1 cellular context compared by ENCODE assay signal in the genomic region with DNA sequence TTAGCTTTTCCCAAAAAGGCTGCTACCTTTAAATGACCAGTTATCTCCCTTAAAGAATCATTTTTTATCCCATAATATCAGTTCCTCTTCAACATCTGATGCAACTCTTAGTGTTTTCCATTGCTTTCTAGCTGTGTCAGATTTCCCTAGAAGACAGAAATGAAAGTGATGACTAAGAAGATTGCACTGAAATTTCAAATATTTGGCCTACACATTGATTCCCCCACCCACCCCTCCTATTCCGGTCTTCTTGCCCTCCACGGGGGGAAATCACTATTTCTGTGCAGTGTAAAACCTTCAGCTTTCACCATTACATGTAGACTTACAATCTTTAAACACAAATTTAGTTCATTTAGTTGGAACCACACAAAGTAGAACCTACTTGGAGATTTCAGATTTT.
TF ChIP-seq lines count a peak whose summit lies in the region.

No MANE protein-coding gene starts in this region.

TF ChIP-seq in K562, 482 proteins besides CTCF, POLR2A, EP300 and RAD21 (continued from another document and continues in another):
- no peak for TF ChIP-seq ZNF785 (CRISPR knock-in tag; IDR thresholded peaks at IDR 0.05)
- TF ChIP-seq, protein P1, sequence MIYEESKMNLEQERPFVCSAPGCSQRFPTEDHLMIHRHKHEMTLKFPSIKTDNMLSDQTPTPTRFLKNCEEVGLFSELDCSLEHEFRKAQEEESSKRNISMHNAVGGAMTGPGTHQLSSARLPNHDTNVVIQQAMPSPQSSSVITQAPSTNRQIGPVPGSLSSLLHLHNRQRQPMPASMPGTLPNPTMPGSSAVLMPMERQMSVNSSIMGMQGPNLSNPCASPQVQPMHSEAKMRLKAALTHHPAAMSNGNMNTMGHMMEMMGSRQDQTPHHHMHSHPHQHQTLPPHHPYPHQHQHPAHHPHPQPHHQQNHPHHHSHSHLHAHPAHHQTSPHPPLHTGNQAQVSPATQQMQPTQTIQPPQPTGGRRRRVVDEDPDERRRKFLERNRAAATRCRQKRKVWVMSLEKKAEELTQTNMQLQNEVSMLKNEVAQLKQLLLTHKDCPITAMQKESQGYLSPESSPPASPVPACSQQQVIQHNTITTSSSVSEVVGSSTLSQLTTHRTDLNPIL (CRISPR knock-in tag; IDR thresholded peaks at IDR 0.05): no peak
- TF ChIP-seq RFX5 (IDR thresholded peaks at IDR 0.05; ENCODE audit: low read depth, low read length): no peak
- TF ChIP-seq, protein P2, sequence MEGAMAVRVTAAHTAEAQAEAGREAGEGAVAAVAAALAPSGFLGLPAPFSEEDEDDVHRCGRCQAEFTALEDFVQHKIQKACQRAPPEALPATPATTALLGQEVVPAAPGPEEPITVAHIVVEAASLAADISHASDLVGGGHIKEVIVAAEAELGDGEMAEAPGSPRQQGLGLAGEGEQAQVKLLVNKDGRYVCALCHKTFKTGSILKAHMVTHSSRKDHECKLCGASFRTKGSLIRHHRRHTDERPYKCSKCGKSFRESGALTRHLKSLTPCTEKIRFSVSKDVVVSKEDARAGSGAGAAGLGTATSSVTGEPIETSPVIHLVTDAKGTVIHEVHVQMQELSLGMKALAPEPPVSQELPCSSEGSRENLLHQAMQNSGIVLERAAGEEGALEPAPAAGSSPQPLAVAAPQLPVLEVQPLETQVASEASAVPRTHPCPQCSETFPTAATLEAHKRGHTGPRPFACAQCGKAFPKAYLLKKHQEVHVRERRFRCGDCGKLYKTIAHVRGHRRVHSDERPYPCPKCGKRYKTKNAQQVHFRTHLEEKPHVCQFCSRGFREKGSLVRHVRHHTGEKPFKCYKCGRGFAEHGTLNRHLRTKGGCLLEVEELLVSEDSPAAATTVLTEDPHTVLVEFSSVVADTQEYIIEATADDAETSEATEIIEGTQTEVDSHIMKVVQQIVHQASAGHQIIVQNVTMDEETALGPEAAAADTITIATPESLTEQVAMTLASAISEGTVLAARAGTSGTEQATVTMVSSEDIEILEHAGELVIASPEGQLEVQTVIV (CRISPR knock-in tag; IDR thresholded peaks at IDR 0.05; ENCODE audit: borderline replicate concordance): no peak
- no peak for TF ChIP-seq TEAD2 (tag; IDR thresholded peaks at IDR 0.05)
- TF ChIP-seq BACH1 (tag; IDR thresholded peaks at IDR 0.05): peak; percentile 84; the same call in 1 of the 2 replicates
- no peak for TF ChIP-seq FOXJ3 (CRISPR knock-in tag; IDR thresholded peaks at IDR 0.05)
- no peak for TF ChIP-seq BCOR (IDR thresholded peaks at IDR 0.05)
- no peak for TF ChIP-seq KLF16 (IDR thresholded peaks at IDR 0.05)
- TF ChIP-seq MCM5 (IDR thresholded peaks at IDR 0.05; ENCODE audit: low read depth): no peak
- no peak for TF ChIP-seq SOX6 (IDR thresholded peaks at IDR 0.05)
- peak; percentile 31; the same call in 1 of the 2 replicates for TF ChIP-seq JUND (IDR thresholded peaks at IDR 0.05; ENCODE audit: borderline replicate concordance, low read depth, low read length)
- TF ChIP-seq JUND (tag; IDR thresholded peaks at IDR 0.05; ENCODE audit: borderline replicate concordance, low read depth, low read length): no peak
- TF ChIP-seq ELF4 (CRISPR knock-in tag; IDR thresholded peaks at IDR 0.05): no peak
- no peak for TF ChIP-seq HCFC1 (IDR thresholded peaks at IDR 0.05; ENCODE audit: low read depth, low read length)
- TF ChIP-seq, protein P3, sequence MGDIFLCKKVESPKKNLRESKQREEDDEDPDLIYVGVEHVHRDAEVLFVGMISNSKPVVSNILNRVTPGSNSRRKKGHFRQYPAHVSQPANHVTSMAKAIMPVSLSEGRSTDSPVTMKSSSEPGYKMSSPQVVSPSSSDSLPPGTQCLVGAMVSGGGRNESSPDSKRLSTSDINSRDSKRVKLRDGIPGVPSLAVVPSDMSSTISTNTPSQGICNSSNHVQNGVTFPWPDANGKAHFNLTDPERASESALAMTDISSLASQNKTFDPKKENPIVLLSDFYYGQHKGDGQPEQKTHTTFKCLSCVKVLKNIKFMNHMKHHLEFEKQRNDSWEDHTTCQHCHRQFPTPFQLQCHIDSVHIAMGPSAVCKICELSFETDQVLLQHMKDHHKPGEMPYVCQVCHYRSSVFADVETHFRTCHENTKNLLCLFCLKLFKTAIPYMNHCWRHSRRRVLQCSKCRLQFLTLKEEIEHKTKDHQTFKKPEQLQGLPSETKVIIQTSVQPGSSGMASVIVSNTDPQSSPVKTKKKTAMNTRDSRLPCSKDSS (IDR thresholded peaks at IDR 0.05; ENCODE audit: low read depth, partially characterized antibody): no peak
- TF ChIP-seq FOSL1 (tag; conservative IDR thresholded peaks at IDR 0.05): peak; percentile 73
- TF ChIP-seq, protein P4, sequence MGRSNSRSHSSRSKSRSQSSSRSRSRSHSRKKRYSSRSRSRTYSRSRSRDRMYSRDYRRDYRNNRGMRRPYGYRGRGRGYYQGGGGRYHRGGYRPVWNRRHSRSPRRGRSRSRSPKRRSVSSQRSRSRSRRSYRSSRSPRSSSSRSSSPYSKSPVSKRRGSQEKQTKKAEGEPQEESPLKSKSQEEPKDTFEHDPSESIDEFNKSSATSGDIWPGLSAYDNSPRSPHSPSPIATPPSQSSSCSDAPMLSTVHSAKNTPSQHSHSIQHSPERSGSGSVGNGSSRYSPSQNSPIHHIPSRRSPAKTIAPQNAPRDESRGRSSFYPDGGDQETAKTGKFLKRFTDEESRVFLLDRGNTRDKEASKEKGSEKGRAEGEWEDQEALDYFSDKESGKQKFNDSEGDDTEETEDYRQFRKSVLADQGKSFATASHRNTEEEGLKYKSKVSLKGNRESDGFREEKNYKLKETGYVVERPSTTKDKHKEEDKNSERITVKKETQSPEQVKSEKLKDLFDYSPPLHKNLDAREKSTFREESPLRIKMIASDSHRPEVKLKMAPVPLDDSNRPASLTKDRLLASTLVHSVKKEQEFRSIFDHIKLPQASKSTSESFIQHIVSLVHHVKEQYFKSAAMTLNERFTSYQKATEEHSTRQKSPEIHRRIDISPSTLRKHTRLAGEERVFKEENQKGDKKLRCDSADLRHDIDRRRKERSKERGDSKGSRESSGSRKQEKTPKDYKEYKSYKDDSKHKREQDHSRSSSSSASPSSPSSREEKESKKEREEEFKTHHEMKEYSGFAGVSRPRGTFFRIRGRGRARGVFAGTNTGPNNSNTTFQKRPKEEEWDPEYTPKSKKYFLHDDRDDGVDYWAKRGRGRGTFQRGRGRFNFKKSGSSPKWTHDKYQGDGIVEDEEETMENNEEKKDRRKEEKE (IDR thresholded peaks at IDR 0.05; ENCODE audit: borderline replicate concordance in 1 of 2, control insufficient read depth in 1 of 2, low read depth in 2 of 2, low read length in 1 of 2): no peak
- no peak for TF ChIP-seq ZNF217 (CRISPR knock-in tag; IDR thresholded peaks at IDR 0.05)
- TF ChIP-seq HDAC8 (tag; IDR thresholded peaks at IDR 0.05): no peak
- no peak for TF ChIP-seq MAFF (IDR thresholded peaks at IDR 0.05; ENCODE audit: low read length)
- TF ChIP-seq CEBPG (CRISPR knock-in tag; IDR thresholded peaks at IDR 0.05): peak; percentile 37; the same call in 1 of the 2 replicates
- TF ChIP-seq CEBPG (tag; conservative IDR thresholded peaks at IDR 0.05 in 1 of 2, IDR thresholded peaks at IDR 0.05 in 1 of 2): peak; percentile 73 to 87
- TF ChIP-seq ZNF174 (CRISPR knock-in tag; IDR thresholded peaks at IDR 0.05): no peak
- TF ChIP-seq, protein P5, sequence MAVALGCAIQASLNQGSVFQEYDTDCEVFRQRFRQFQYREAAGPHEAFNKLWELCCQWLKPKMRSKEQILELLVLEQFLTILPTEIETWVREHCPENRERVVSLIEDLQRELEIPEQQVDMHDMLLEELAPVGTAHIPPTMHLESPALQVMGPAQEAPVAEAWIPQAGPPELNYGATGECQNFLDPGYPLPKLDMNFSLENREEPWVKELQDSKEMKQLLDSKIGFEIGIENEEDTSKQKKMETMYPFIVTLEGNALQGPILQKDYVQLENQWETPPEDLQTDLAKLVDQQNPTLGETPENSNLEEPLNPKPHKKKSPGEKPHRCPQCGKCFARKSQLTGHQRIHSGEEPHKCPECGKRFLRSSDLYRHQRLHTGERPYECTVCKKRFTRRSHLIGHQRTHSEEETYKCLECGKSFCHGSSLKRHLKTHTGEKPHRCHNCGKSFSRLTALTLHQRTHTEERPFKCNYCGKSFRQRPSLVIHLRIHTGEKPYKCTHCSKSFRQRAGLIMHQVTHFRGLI (CRISPR knock-in tag; IDR thresholded peaks at IDR 0.05): no peak
- TF ChIP-seq, protein P6, sequence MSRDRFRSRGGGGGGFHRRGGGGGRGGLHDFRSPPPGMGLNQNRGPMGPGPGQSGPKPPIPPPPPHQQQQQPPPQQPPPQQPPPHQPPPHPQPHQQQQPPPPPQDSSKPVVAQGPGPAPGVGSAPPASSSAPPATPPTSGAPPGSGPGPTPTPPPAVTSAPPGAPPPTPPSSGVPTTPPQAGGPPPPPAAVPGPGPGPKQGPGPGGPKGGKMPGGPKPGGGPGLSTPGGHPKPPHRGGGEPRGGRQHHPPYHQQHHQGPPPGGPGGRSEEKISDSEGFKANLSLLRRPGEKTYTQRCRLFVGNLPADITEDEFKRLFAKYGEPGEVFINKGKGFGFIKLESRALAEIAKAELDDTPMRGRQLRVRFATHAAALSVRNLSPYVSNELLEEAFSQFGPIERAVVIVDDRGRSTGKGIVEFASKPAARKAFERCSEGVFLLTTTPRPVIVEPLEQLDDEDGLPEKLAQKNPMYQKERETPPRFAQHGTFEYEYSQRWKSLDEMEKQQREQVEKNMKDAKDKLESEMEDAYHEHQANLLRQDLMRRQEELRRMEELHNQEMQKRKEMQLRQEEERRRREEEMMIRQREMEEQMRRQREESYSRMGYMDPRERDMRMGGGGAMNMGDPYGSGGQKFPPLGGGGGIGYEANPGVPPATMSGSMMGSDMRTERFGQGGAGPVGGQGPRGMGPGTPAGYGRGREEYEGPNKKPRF (IDR thresholded peaks at IDR 0.05; ENCODE audit: low read depth, low read length): no peak
- TF ChIP-seq SIX5 (IDR thresholded peaks at IDR 0.05; ENCODE audit: borderline replicate concordance in 1 of 2, insufficient read depth in 1 of 2, low read depth in 1 of 2, low read length in 2 of 2): no peak
- no peak for TF ChIP-seq ETS2 (tag; IDR thresholded peaks at IDR 0.05; ENCODE audit: borderline replicate concordance, poor library complexity, severe bottlenecking)
- TF ChIP-seq CXXC5 (CRISPR knock-in tag; IDR thresholded peaks at IDR 0.05): no peak
- TF ChIP-seq MAFK (IDR thresholded peaks at IDR 0.05; ENCODE audit: low read length): peak; percentile 26; the same call in 1 of the 2 replicates
- 0 out of 2 replicates have a peak, but pooled peaks have one; percentile 34 for TF ChIP-seq SMAD4 (CRISPR knock-in tag; conservative IDR thresholded peaks at IDR 0.05)
- TF ChIP-seq POLR2AphosphoS5 (IDR thresholded peaks at IDR 0.05; ENCODE audit: control insufficient read depth, insufficient read depth, low read depth, low read length): no peak
- no peak for TF ChIP-seq ZNF3 (CRISPR knock-in tag; IDR thresholded peaks at IDR 0.05)
- no peak for TF ChIP-seq HDAC6 (IDR thresholded peaks at IDR 0.05; ENCODE audit: low read depth, low read length)
- TF ChIP-seq, protein P7, sequence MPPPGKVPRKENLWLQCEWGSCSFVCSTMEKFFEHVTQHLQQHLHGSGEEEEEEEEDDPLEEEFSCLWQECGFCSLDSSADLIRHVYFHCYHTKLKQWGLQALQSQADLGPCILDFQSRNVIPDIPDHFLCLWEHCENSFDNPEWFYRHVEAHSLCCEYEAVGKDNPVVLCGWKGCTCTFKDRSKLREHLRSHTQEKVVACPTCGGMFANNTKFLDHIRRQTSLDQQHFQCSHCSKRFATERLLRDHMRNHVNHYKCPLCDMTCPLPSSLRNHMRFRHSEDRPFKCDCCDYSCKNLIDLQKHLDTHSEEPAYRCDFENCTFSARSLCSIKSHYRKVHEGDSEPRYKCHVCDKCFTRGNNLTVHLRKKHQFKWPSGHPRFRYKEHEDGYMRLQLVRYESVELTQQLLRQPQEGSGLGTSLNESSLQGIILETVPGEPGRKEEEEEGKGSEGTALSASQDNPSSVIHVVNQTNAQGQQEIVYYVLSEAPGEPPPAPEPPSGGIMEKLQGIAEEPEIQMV (tag; conservative IDR thresholded peaks at IDR 0.05; ENCODE audit: low read depth): no peak
- no peak for TF ChIP-seq MXI1 (IDR thresholded peaks at IDR 0.05; ENCODE audit: low read depth, low read length)
- TF ChIP-seq NFXL1 (CRISPR knock-in tag; IDR thresholded peaks at IDR 0.05): no peak
- TF ChIP-seq NR2C2 (CRISPR knock-in tag; IDR thresholded peaks at IDR 0.05): no peak
- TF ChIP-seq NR2C2 (tag; IDR thresholded peaks at IDR 0.05): peak; percentile 47; the same call in 1 of the 2 replicates
- TF ChIP-seq MAFG (tag; conservative IDR thresholded peaks at IDR 0.05): peak; percentile 57
- no peak for TF ChIP-seq MEF2A (IDR thresholded peaks at IDR 0.05; ENCODE audit: control insufficient read depth, low read depth, low read length)
- TF ChIP-seq CC2D1A (IDR thresholded peaks at IDR 0.05): no peak
- no peak for TF ChIP-seq PRMT5 (CRISPR knock-in tag; IDR thresholded peaks at IDR 0.05)
- TF ChIP-seq TCF7 (IDR thresholded peaks at IDR 0.05; ENCODE audit: borderline replicate concordance): no peak
- no peak for TF ChIP-seq HNRNPLL (IDR thresholded peaks at IDR 0.05; ENCODE audit: low read depth, low read length, poor library complexity, severe bottlenecking)
- TF ChIP-seq MYBL2 (IDR thresholded peaks at IDR 0.05; ENCODE audit: low read depth): no peak
- no peak for TF ChIP-seq MYBL2 (CRISPR knock-in tag; IDR thresholded peaks at IDR 0.05; ENCODE audit: borderline replicate concordance)
- TF ChIP-seq, protein P8, sequence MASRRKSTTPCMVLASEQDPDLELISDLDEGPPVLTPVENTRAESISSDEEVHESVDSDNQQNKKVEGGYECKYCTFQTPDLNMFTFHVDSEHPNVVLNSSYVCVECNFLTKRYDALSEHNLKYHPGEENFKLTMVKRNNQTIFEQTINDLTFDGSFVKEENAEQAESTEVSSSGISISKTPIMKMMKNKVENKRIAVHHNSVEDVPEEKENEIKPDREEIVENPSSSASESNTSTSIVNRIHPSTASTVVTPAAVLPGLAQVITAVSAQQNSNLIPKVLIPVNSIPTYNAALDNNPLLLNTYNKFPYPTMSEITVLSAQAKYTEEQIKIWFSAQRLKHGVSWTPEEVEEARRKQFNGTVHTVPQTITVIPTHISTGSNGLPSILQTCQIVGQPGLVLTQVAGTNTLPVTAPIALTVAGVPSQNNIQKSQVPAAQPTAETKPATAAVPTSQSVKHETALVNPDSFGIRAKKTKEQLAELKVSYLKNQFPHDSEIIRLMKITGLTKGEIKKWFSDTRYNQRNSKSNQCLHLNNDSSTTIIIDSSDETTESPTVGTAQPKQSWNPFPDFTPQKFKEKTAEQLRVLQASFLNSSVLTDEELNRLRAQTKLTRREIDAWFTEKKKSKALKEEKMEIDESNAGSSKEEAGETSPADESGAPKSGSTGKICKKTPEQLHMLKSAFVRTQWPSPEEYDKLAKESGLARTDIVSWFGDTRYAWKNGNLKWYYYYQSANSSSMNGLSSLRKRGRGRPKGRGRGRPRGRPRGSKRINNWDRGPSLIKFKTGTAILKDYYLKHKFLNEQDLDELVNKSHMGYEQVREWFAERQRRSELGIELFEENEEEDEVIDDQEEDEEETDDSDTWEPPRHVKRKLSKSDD (conservative IDR thresholded peaks at IDR 0.05; ENCODE audit: low read length): no peak
- TF ChIP-seq, protein P9, sequence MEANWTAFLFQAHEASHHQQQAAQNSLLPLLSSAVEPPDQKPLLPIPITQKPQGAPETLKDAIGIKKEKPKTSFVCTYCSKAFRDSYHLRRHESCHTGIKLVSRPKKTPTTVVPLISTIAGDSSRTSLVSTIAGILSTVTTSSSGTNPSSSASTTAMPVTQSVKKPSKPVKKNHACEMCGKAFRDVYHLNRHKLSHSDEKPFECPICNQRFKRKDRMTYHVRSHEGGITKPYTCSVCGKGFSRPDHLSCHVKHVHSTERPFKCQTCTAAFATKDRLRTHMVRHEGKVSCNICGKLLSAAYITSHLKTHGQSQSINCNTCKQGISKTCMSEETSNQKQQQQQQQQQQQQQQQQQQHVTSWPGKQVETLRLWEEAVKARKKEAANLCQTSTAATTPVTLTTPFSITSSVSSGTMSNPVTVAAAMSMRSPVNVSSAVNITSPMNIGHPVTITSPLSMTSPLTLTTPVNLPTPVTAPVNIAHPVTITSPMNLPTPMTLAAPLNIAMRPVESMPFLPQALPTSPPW (CRISPR knock-in tag; IDR thresholded peaks at IDR 0.05): 0 out of 2 replicates have a peak, but pooled peaks have one; percentile 17
